Comparison of ENCODE assay signal across 8 cellular contexts in genomic region chr10:89793649-89794254, GRCh38.
A peak's percentile ranks its signal among the peaks of the same experiment; 100 is the strongest.
DNase-seq lines count a peak whose midpoint lies in the region; ATAC-seq, FAIRE-seq and TF ChIP-seq lines count a peak whose summit lies in the region.

No MANE protein-coding gene starts in this region.

- intact Hi-C loops in ascending aorta (cut with DNase I), result loop anchor here (1.0 to 5.0 kb wide), 3 partner anchors 799 to 1077 kb away; partner anchors contain the start of gene RPP30
- intact Hi-C loops in sigmoid colon (cut with DNase I), result loop anchor here (5.0 kb wide), 3 partner anchors 994 to 1079 kb away; partner anchors contain the start of genes HTR7 and RPP30

- no peak for TF ChIP-seq EP300 in sigmoid colon (IDR thresholded peaks at IDR 0.05)

- FAIRE-seq in GM19239 (lab: Jason Lieb, UNC) (peak; percentile 92), HTR-8/SVneo (lab: Jason Lieb, UNC) (no peak)

- TF ChIP-seq POLR2A in sigmoid colon (IDR thresholded peaks at IDR 0.05), result no peak

- no peak overlapping the region for H3K27ac ChIP-seq in ascending aorta
- no peak overlapping the region for H3K27ac ChIP-seq in right atrium auricular region
- no peak overlapping the region for H3K27ac ChIP-seq in sigmoid colon

- no peak overlapping the region for H3K4me3 ChIP-seq in NT2/D1 (ENCODE audit: insufficient read length, low read depth)
- H3K4me3 ChIP-seq in ascending aorta, result no peak overlapping the region
- no peak overlapping the region for H3K4me3 ChIP-seq in right atrium auricular region
- no peak overlapping the region for H3K4me3 ChIP-seq in sigmoid colon

- TF ChIP-seq CTCF in ascending aorta (IDR thresholded peaks at IDR 0.05) (peak; percentile 66 to 80 (median 77)), right atrium auricular region (IDR thresholded peaks at IDR 0.05) (peak; percentile 74 to 80), sigmoid colon (IDR thresholded peaks at IDR 0.05) (peak; percentile 16 to 70 (median 55))

- H3K9me3 ChIP-seq in NT2/D1 (ENCODE audit: insufficient read depth, low read length) (no peaks in the 10 kb centered on the region), ascending aorta (no peaks in the 10 kb centered on the region), right atrium auricular region (no peaks in the 10 kb centered on the region), sigmoid colon (no peaks in the 10 kb centered on the region)

- H3K27me3 ChIP-seq in NT2/D1 (ENCODE audit: insufficient read depth, insufficient read length) (no peaks in the 10 kb centered on the region), ascending aorta (no peaks in the 10 kb centered on the region), right atrium auricular region (no peaks in the 10 kb centered on the region), sigmoid colon (no peaks in the 10 kb centered on the region)

- ATAC-seq in HG02973 (IDR thresholded peaks at IDR 0.05; ENCODE audit: unreplicated experiment), result no peak

- no peaks in the 10 kb centered on the region for H3K4me1 ChIP-seq in NT2/D1 (ENCODE audit: insufficient read depth, insufficient read length)
- no peaks in the 10 kb centered on the region for H3K4me1 ChIP-seq in ascending aorta
- H3K4me1 ChIP-seq in right atrium auricular region, result no peaks in the 10 kb centered on the region
- no peaks in the 10 kb centered on the region for H3K4me1 ChIP-seq in sigmoid colon

- H3K9ac ChIP-seq in NT2/D1 (ENCODE audit: insufficient read length, low read depth), result no peak overlapping the region

- peak; percentile 77 for DNase-seq in DMS 273 (lab: John Stamatoyannopoulos, UW; ENCODE audit: unreplicated experiment)
- DNase-seq in GM19239 (ENCODE audit: insufficient read length, low spot score), result peak; percentile 36
- DNase-seq in HTR-8/SVneo (ENCODE audit: insufficient read length, low spot score), result peak; percentile 57
- peak; percentile 55 for DNase-seq in NT2/D1 (ENCODE audit: low read depth, low spot score)
- no peak for DNase-seq in ascending aorta (ENCODE audit: low spot score in 2 of 2)
- no peak for DNase-seq in right atrium auricular region (ENCODE audit: low spot score)
- DNase-seq in sigmoid colon, result no peak

- WGBS in sigmoid colon, 2 donors, result 33 to 34% methylated on average over 3 of the region's 3 CpGs

- H3K36me3 ChIP-seq in NT2/D1 (ENCODE audit: insufficient read depth, insufficient read length, low read length) (no peaks in the 10 kb centered on the region), ascending aorta (no peaks in the 10 kb centered on the region), right atrium auricular region (no peaks in the 10 kb centered on the region), sigmoid colon (no peaks in the 10 kb centered on the region)

Comparison
In these comparisons a context has a peak if more than half of its experiments do, and no peak if none do; other contexts are left out.
1. DNase-seq: peak in DMS 273 (single experiment), GM19239 (single experiment), HTR-8/SVneo (single experiment) and NT2/D1 (single experiment); none in ascending aorta (0 of 2), right atrium auricular region (single experiment) and sigmoid colon (single experiment).
2. Peak in every context shown above with its lines, with median percentiles within 50 percentile points of each other: CTCF ChIP-seq.